ENCODE assay signal across 1 cellular context in genomic region chr4:48484494-48485168, GRCh38.
A peak's percentile ranks its signal among the peaks of the same experiment; 100 is the strongest.
TF ChIP-seq lines count a peak whose summit lies in the region.

No MANE protein-coding gene starts in this region.

TF ChIP-seq in GM12878, 131 proteins besides CTCF, POLR2A, EP300 and RAD21:
- no peak for TF ChIP-seq YY1 (IDR thresholded peaks at IDR 0.05; ENCODE audit: low read depth, low read length)
- no peak for TF ChIP-seq RCOR1 (conservative IDR thresholded peaks at IDR 0.05; ENCODE audit: low read depth, low read length)
- no peak for TF ChIP-seq BHLHE40 (IDR thresholded peaks at IDR 0.05; ENCODE audit: borderline replicate concordance in 1 of 2, low read depth in 2 of 2, low read length in 1 of 2)
- TF ChIP-seq EZH2 (IDR thresholded peaks at IDR 0.05; ENCODE audit: borderline replicate concordance, control insufficient read depth, low read depth, low read length), result 0 out of 2 replicates have a peak, but pooled peaks have one; percentile 67
- TF ChIP-seq CBFB (IDR thresholded peaks at IDR 0.05; ENCODE audit: low read depth), result no peak
